Comparison of ENCODE assay signal across 8 cellular contexts in genomic region chr4:174764105-174764729, GRCh38.
DNase-seq lines count a peak whose midpoint lies in the region; ATAC-seq, FAIRE-seq and TF ChIP-seq lines count a peak whose summit lies in the region.

No MANE protein-coding gene starts in this region.

- no peak overlapping the region for H3K27ac ChIP-seq in kidney (ENCODE audit: low read depth in 2 of 2, low read length in 2 of 2)

- DNase-seq in AG08395 (ENCODE audit: low spot score) (peak; percentile 21), NCI-H2029 (lab: John Stamatoyannopoulos, UW) (peak; percentile 24), amniotic epithelial cell (ENCODE audit: low read depth) (peak; percentile 52), kidney (no peak)
- no peak for DNase-seq in activated CD4-positive, alpha-beta T cell treated with anti-CD3 and anti-CD28 coated beads, Interleukin-2, amount 50 U/mL, for 48 hours
- no peak for DNase-seq in activated T-helper 1 cell treated with anti-CD3 and anti-CD28 coated beads, Interleukin-12 subunit alpha, Interleukin-12 subunit beta, Interleukin-2, Interleukin-4 antibody, amounts not matched to agents 30 ng/mL and 10 ng/mL and 1 ng/mL, durations not matched to agents 14 hours and 24 hours and 36 hours (ENCODE audit: low spot score)

- H3K4me1 ChIP-seq in kidney (ENCODE audit: control insufficient read depth in 1 of 2, insufficient read depth in 1 of 2, low read depth in 1 of 2, low read length in 2 of 2) = no peaks in the 10 kb centered on the region

- no peaks in the 10 kb centered on the region for H3K36me3 Mint-ChIP-seq in activated T-helper 1 cell treated with anti-CD3 and anti-CD28 coated beads, Interleukin-12 subunit alpha, Interleukin-12 subunit beta, Interleukin-2, Interleukin-4 antibody, amounts not matched to agents 30 ng/mL and 10 ng/mL and 1 ng/mL, durations not matched to agents 14 hours and 24 hours and 36 hours (ENCODE audit: low read depth)

- no peaks in the 10 kb centered on the region for H3K27me3 Mint-ChIP-seq in activated T-helper 1 cell treated with anti-CD3 and anti-CD28 coated beads, Interleukin-12 subunit alpha, Interleukin-12 subunit beta, Interleukin-2, Interleukin-4 antibody, amounts not matched to agents 30 ng/mL and 10 ng/mL and 1 ng/mL, durations not matched to agents 14 hours and 24 hours and 36 hours (ENCODE audit: insufficient read depth)

- peak; percentile 39 for TF ChIP-seq CTCF in kidney (IDR thresholded peaks at IDR 0.05; ENCODE audit: borderline replicate concordance, extremely low read depth, insufficient read depth)

- ATAC-seq in GM18511 (IDR thresholded peaks at IDR 0.05; ENCODE audit: unreplicated experiment) (peak; percentile 64), HG02970 (IDR thresholded peaks at IDR 0.05; ENCODE audit: low FRiP score, unreplicated experiment) (peak; percentile 70)

- H3K9me3 Mint-ChIP-seq in activated T-helper 1 cell treated with anti-CD3 and anti-CD28 coated beads, Interleukin-12 subunit alpha, Interleukin-12 subunit beta, Interleukin-2, Interleukin-4 antibody, amounts not matched to agents 30 ng/mL and 10 ng/mL and 1 ng/mL, durations not matched to agents 14 hours and 24 hours and 36 hours = no peaks in the 10 kb centered on the region

- no peaks in the 10 kb centered on the region for H3K4me1 Mint-ChIP-seq in activated T-helper 1 cell treated with anti-CD3 and anti-CD28 coated beads, Interleukin-12 subunit alpha, Interleukin-12 subunit beta, Interleukin-2, Interleukin-4 antibody, amounts not matched to agents 30 ng/mL and 10 ng/mL and 1 ng/mL, durations not matched to agents 14 hours and 24 hours and 36 hours (ENCODE audit: low read depth)

- no peak overlapping the region for H3K27ac Mint-ChIP-seq in activated T-helper 1 cell treated with anti-CD3 and anti-CD28 coated beads, Interleukin-12 subunit alpha, Interleukin-12 subunit beta, Interleukin-2, Interleukin-4 antibody, amounts not matched to agents 30 ng/mL and 10 ng/mL and 1 ng/mL, durations not matched to agents 14 hours and 24 hours and 36 hours

- intact Hi-C loops in kidney (cut with DNase I) = no loop called here
- intact Hi-C loops in activated T-helper 1 cell treated with anti-CD3 and anti-CD28 coated beads, Interleukin-12 subunit alpha, Interleukin-12 subunit beta, Interleukin-2, Interleukin-4 antibody, amounts not matched to agents 30 ng/mL and 10 ng/mL and 1 ng/mL, durations not matched to agents 14 hours and 24 hours and 36 hours (cut with micrococcal nuclease) = loop anchor here (10.0 kb wide), 2 partner anchors 771 to 1581 kb away; no protein-coding TSS in a partner anchor

- peak; percentile 93 for FAIRE-seq in kidney (lab: Jason Lieb, UNC)

- no peaks in the 10 kb centered on the region for H3K36me3 ChIP-seq in kidney (ENCODE audit: control insufficient read depth in 1 of 2, insufficient read depth in 2 of 2, low read length in 2 of 2)

- no peaks in the 10 kb centered on the region for H3K9me3 ChIP-seq in kidney (ENCODE audit: control insufficient read depth in 1 of 2, low read length in 2 of 2)

- no peak overlapping the region for H3K4me3 Mint-ChIP-seq in activated T-helper 1 cell treated with anti-CD3 and anti-CD28 coated beads, Interleukin-12 subunit alpha, Interleukin-12 subunit beta, Interleukin-2, Interleukin-4 antibody, amounts not matched to agents 30 ng/mL and 10 ng/mL and 1 ng/mL, durations not matched to agents 14 hours and 24 hours and 36 hours

- H3K4me3 ChIP-seq in kidney (ENCODE audit: low read length in 2 of 2) = no peak overlapping the region

- H3K9ac ChIP-seq in kidney (ENCODE audit: low read length in 2 of 2) = no peak overlapping the region

Comparison
In these comparisons a context has a peak if more than half of its experiments do, and no peak if none do; other contexts are left out.
1. DNase-seq: peak in AG08395 (single experiment), NCI-H2029 (single experiment) and amniotic epithelial cell (single experiment); none in kidney (single experiment), activated CD4-positive, alpha-beta T cell treated with anti-CD3 and anti-CD28 coated beads, Interleukin-2, amount 50 U/mL, for 48 hours (0 of 2) and activated T-helper 1 cell treated with anti-CD3 and anti-CD28 coated beads, Interleukin-12 subunit alpha, Interleukin-12 subunit beta, Interleukin-2, Interleukin-4 antibody, amounts not matched to agents 30 ng/mL and 10 ng/mL and 1 ng/mL, durations not matched to agents 14 hours and 24 hours and 36 hours (single experiment).